In the genomic region with DNA sequence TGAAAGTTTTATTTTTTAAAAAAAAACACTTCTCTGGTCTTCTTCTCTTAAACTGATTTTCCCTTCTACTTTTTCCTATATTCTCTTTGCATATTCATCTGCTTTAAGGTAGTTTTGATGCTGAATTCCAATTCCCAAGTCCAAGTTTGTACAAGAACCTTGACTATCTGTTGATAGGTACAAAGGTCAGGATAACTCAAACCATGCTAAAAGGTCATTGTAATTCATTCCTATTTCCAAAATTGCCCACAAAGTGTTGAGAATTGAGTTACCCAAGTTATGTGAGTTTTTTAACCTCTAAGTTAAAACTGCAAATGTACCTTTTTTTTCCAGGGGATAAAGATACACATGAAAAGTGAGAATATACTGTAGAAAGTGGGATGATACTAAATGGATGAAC, we compare ENCODE assay signal across 32 cellular contexts.
"Had no signal": no experiment of that assay in that cellular context is flagged by ENCODE, and none has a peak within 500 bp of the region (broad histone marks: within the 10 kb centered on the region; RNA-seq: fewer than 3 reads in every experiment).

No MANE protein-coding gene starts in this region.

- H3K36me3 ChIP-seq: MG63, SJCRH30 had no signal

- H3K27ac ChIP-seq: PC-9, RWPE1, SJCRH30, SK-N-MC had no signal

- H3K4me1 ChIP-seq: SJCRH30 had no signal

- ATAC-seq: Panc1, Right ventricle myocardium inferior, SK-N-SH treated with all-trans-retinoic acid at 6 μM for 48 hours had no signal

- H3K9me3 ChIP-seq: MG63, SJCRH30 had no signal

- H3K4me3 ChIP-seq: MG63, PC-9, SJCRH30, SK-N-MC had no signal

- H3K27me3 ChIP-seq: MG63, SJCRH30 had no signal

- DNase-seq: Kasumi-1, MG63, NCI-H1048, NCI-H1092 treated with DMSO at 0.1 percent for 48 hours, NCI-H1105 treated with DMSO at 0.1 percent for 48 hours, NCI-H1417, NCI-H1436, NCI-H146, NCI-H1694, NCI-H187, NCI-H1930, NCI-H2029 treated with DMSO at 0.1 percent for 48 hours, NCI-H2081 treated with DMSO at 0.1 percent for 48 hours, NCI-H2107, NCI-H2171, NCI-H226, NCI-H446 treated with DMSO at 0.1 percent for 48 hours, NCI-H510A, NCI-H524, NCI-H526, NCI-H69, NCI-H748 treated with DMSO at 0.1 percent for 48 hours, NCI-H82, PC-9, SHP77, SIG-M5, SJCRH30 had no signal
